In the genomic region with DNA sequence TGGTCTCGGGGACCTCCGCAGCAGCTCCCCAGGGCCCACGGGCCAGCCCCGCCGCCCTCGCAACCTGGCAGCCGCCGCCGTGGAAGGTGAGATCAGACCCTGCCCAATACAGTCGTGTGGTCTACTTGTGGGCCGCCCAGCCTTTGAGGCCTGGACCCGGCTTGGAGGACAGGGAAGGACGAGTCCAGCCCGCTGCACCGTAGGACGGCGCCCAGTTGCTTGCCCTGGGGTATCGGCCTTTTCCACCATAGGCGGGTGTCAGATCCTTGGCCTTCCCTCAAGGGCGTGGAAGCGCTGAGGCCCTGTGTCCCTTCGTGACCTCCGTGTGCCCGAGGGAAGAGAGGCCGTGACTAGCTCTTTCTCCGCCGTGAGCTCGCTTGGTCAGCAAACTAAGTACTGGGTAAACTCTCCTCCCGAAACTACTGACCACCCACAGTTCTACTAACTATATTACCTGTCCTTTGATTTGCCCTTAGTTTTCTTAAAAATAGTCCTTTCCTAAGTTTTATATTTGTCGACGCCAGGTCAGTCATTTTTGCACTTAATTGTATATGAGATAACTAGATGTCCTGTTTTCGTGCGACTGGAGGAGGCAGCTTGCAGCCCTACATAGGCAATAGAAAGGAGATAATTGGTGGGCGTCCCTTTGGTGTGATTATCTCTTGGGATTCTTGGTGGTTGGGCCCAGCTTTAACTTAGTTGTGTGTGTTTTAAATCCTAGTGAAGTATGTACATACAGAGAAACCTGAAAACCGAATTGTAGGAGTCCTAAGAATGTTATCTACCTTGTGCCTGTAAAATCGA, we compare ENCODE assay signal across 1 cellular context.
TF ChIP-seq lines count a peak whose summit lies in the region.

No MANE protein-coding gene starts in this region.

TF ChIP-seq in SK-N-SH, 30 proteins besides CTCF, POLR2A, EP300 and RAD21 (continued from another document):
- no peak for TF ChIP-seq TAF1 (IDR thresholded peaks at IDR 0.05; ENCODE audit: borderline replicate concordance, low read depth, low read length)
